Comparison of ENCODE assay signal across 25 cellular contexts in genomic region chr12:47848853-47849252, GRCh38. TPM values are rescaled to one million over a fixed set of nuclear protein-coding genes. Genes with fewer than 3 reads are reported as not detected.
A peak's percentile ranks its signal among the peaks of the same experiment; 100 is the strongest.
DNase-seq lines count a peak whose midpoint lies in the region; ATAC-seq, FAIRE-seq and TF ChIP-seq lines count a peak whose summit lies in the region.
"Had no signal": no experiment of that assay in that cellular context is flagged by ENCODE, and none has a peak within 500 bp of the region (broad histone marks: within the 10 kb centered on the region; RNA-seq: fewer than 3 reads in every experiment).

No MANE protein-coding gene starts in this region.

- H3K23me2 ChIP-seq in H1 (ENCODE audit: low read depth, low read length) = no peaks in the 10 kb centered on the region

- no peak overlapping the region for H4K5ac ChIP-seq in H1 (ENCODE audit: insufficient read length, low read depth, low read length)

- no peak overlapping the region for H3K9ac ChIP-seq in H1 (replicated peaks in 1 of 4; ENCODE audit: extremely low read depth in 1 of 4, low read depth in 3 of 4, low read length in 3 of 4)
- H3K9ac ChIP-seq in keratinocyte (ENCODE audit: control insufficient read depth, extremely low read depth, insufficient read depth, low read length) = no peak overlapping the region
- H3K9ac ChIP-seq in Karpas-422 (ENCODE audit: low read length) = no peak overlapping the region
- H3K9ac ChIP-seq: GM23248 had no signal

- H4K91ac ChIP-seq in H1 (replicated peaks; ENCODE audit: insufficient read length, low read length) = no peak overlapping the region

- peak overlapping the region; percentile 4 for H3K27ac ChIP-seq in RWPE2 (ENCODE audit: poor library complexity, severe bottlenecking)
- H3K27ac ChIP-seq in H1 (ENCODE audit: low read depth, low read length) = no peak overlapping the region
- H3K27ac ChIP-seq in keratinocyte (ENCODE audit: control insufficient read depth, insufficient read depth, low read length) = no peak overlapping the region
- H3K27ac ChIP-seq in A673 (ENCODE audit: low read depth, low read length, poor library complexity, severe bottlenecking) = no peak overlapping the region
- H3K27ac ChIP-seq in Karpas-422 (ENCODE audit: low read length) = no peak overlapping the region
- H3K27ac ChIP-seq: C4-2B, GM23248, SJCRH30 had no signal

- WGBS in H1 (ENCODE audit: extremely low coverage in 1 of 2, insufficient coverage in 1 of 2, insufficient read length in 1 of 2, insufficient replicate concordance in 2 of 2, low coverage in 1 of 2, low lambda C conversion rate in 2 of 2, missing lambda C conversion rate in 1 of 2), 2 experiments = 83% methylated on average over 5 of the region's 5 CpGs; no CpG with 5 or more reads in 1 of the 2 experiments

- H3K79me2 ChIP-seq in H1 (ENCODE audit: control insufficient read depth in 1 of 2, insufficient read depth in 2 of 2, low read length in 2 of 2) (no peaks in the 10 kb centered on the region), keratinocyte (ENCODE audit: control insufficient read depth, insufficient read depth, low read length) (no peaks in the 10 kb centered on the region), Karpas-422 (ENCODE audit: low read length) (no peaks in the 10 kb centered on the region)

- H2AFZ ChIP-seq in H1 (ENCODE audit: low read length) (no peak overlapping the region), keratinocyte (ENCODE audit: control insufficient read depth, low read length) (no peak overlapping the region), Karpas-422 (ENCODE audit: low read length) (no peak overlapping the region)
- H2AFZ ChIP-seq: GM23248 had no signal

- peaks cover 6% of the 10 kb centered on the region for H3K4me1 ChIP-seq in RWPE2 (ENCODE audit: insufficient read depth, poor library complexity, severe bottlenecking)
- H3K4me1 ChIP-seq in H1 (replicated peaks in 1 of 4; ENCODE audit: control insufficient read depth in 3 of 4, insufficient read depth in 4 of 4, low read length in 3 of 4) = peaks cover 0 to 20% (median 5%) of the 10 kb centered on the region in 4 experiments; a peak in 4 of 7 replicates
- H3K4me1 ChIP-seq in keratinocyte (ENCODE audit: control insufficient read depth, extremely low read depth, insufficient read depth, low read length) = peaks cover 14% of the 10 kb centered on the region
- H3K4me1 ChIP-seq in A673 (ENCODE audit: insufficient read depth, low read length, poor library complexity, severe bottlenecking) = no peaks in the 10 kb centered on the region
- no peaks in the 10 kb centered on the region for H3K4me1 ChIP-seq in Karpas-422 (ENCODE audit: low read length)
- H3K4me1 ChIP-seq: SJCRH30 had no signal

- no TSS peak for BruUV-seq in A673 (replicated peaks; lab: Mats Ljungman, UMichigan)

- no peak overlapping the region for H2BK5ac ChIP-seq in H1 (ENCODE audit: low read depth, low read length)

- no peak overlapping the region for H2BK120ac ChIP-seq in H1 (replicated peaks; ENCODE audit: low read depth, low read length)

- no peak overlapping the region for H4K8ac ChIP-seq in H1 (ENCODE audit: extremely low read depth, insufficient read depth, low read length)

- H3K4me2 ChIP-seq in H1 (ENCODE audit: insufficient read depth in 1 of 2, low read depth in 2 of 2, low read length in 2 of 2) (no peak overlapping the region), keratinocyte (ENCODE audit: control insufficient read depth, extremely low read depth, insufficient read depth, low read depth, low read length) (no peak overlapping the region), Karpas-422 (ENCODE audit: low read depth, low read length, poor library complexity, severe bottlenecking) (no peak overlapping the region)

- H2BK15ac ChIP-seq in H1 (ENCODE audit: low read length) = no peak overlapping the region

- TF ChIP-seq RAD21 in H1 (IDR thresholded peaks at IDR 0.05 in 1 of 2, conservative IDR thresholded peaks at IDR 0.05 in 1 of 2; ENCODE audit: low read depth in 2 of 2, low read length in 2 of 2) = no peak

- no peak overlapping the region for H2AK5ac ChIP-seq in H1 (ENCODE audit: low read depth, low read length)

- ATAC-seq in RWPE2 (ENCODE audit: low read depth) = peak; percentile 43; the same call in 2 of the 3 replicates
- ATAC-seq: Panc1 had no signal

- TF ChIP-seq POLR2A in H1 (IDR thresholded peaks at IDR 0.05; ENCODE audit: control extremely low read depth in 1 of 2, low read depth in 2 of 2, low read length in 2 of 2) = no peak

- H3K4ac ChIP-seq in H1 (replicated peaks; ENCODE audit: insufficient read length, low read depth, low read length) = no peak overlapping the region

- peak; percentile 66 for DNase-seq in HPDE6-E6E7 (ENCODE audit: extremely low spot score)
- no peak for DNase-seq in RWPE2 (ENCODE audit: low spot score)
- DNase-seq in H1 (ENCODE audit: low read depth in 1 of 2, low spot score in 2 of 2) = no peak
- DNase-seq in keratinocyte (ENCODE audit: low read depth, low spot score) = no peak
- DNase-seq in A673 (ENCODE audit: low spot score) = no peak
- no peak for DNase-seq in NCI-H524 (lab: John Stamatoyannopoulos, UW)
- DNase-seq in Karpas-422 = no peak
- DNase-seq: ACHN; AML-193; Calu3; CD8-positive, alpha-beta memory T cell; DMS153; GM23248; HCEC 1CT; KG1; NCI-H1105; NCI-H2029 treated with DMSO at 0.1 percent for 48 hours; NCI-H2171; NCI-H345; NCI-H524 treated with DMSO at 0.1 percent for 48 hours; NCI-H82; SJCRH30 had no signal

- no peak for TF ChIP-seq CTCF in RWPE2 (IDR thresholded peaks at IDR 0.05; ENCODE audit: poor library complexity, severe bottlenecking)
- no peak for TF ChIP-seq CTCF in H1 (IDR thresholded peaks at IDR 0.05; ENCODE audit: control extremely low read depth in 1 of 3, insufficient read depth in 1 of 3, low read depth in 1 of 3, low read length in 3 of 3)
- no peak for TF ChIP-seq CTCF in keratinocyte (optimal IDR thresholded peaks at IDR 0.05 in 1 of 3, IDR thresholded peaks at IDR 0.05 in 1 of 3, conservative IDR thresholded peaks at IDR 0.05 in 1 of 3; ENCODE audit: extremely low read depth in 1 of 3, insufficient read depth in 2 of 3, low read length in 3 of 3)
- TF ChIP-seq CTCF in A673 (conservative IDR thresholded peaks at IDR 0.05; ENCODE audit: low read depth, low read length) = no peak

- no peak overlapping the region for H3K18ac ChIP-seq in H1 (ENCODE audit: extremely low read depth, low read length)

- no peaks in the 10 kb centered on the region; the same call in 1 of the 2 replicates for H3K79me1 ChIP-seq in H1 (ENCODE audit: low read depth, low read length)

- H3K23ac ChIP-seq in H1 (ENCODE audit: insufficient read length) = peak overlapping the region; percentile 36

- H2BK12ac ChIP-seq in H1 (ENCODE audit: low read depth, low read length) = no peak overlapping the region

- H3K56ac ChIP-seq in H1 (replicated peaks; ENCODE audit: insufficient read length, low read depth, low read length) = no peak overlapping the region

- intact Hi-C loops in A673 (cut with micrococcal nuclease; ENCODE audit: unreplicated experiment) = no loop called here

- POLR2A ChIA-PET in H1 (lab: Charles Lee; ENCODE audit: partially characterized antibody) (interaction anchor here (0.7 to 28.4 kb wide), 2 partner anchors 40 to 127 kb away, joined by 3 to 480 read pairs; partner anchors contain the start of gene HDAC7), A673 (lab: Charles Lee; ENCODE audit: low non-redundant PET) (interaction anchor here (0.7 kb wide), 1 partner anchor 16 kb away, joined by 16 read pairs; no protein-coding TSS in a partner anchor)

- CTCF ChIA-PET in H1 (lab: Charles Lee; ENCODE audit: partially characterized antibody) (interaction anchor here (1.2 to 30.5 kb wide), 4 partner anchors 38 to 133 kb away, joined by 5 to 2001 read pairs (median 150); partner anchors contain the start of genes HDAC7 and SLC48A1), A673 (lab: Charles Lee) (interaction anchor here (1.0 kb wide), 1 partner anchor 9 kb away, joined by 3 read pairs; no protein-coding TSS in a partner anchor)

- H3K9me3 ChIP-seq in RWPE2 (ENCODE audit: severe bottlenecking) = no peaks in the 10 kb centered on the region
- H3K9me3 ChIP-seq in H1 (ENCODE audit: insufficient read depth in 2 of 2, low read depth in 1 of 2, low read length in 1 of 2) = no peaks in the 10 kb centered on the region
- H3K9me3 ChIP-seq in keratinocyte (ENCODE audit: control insufficient read depth, low read depth, low read length) = no peaks in the 10 kb centered on the region
- no peaks in the 10 kb centered on the region for H3K9me3 ChIP-seq in A673 (ENCODE audit: low read depth, low read length, poor library complexity, severe bottlenecking)
- H3K9me3 ChIP-seq in Karpas-422 (ENCODE audit: low read length) = no peaks in the 10 kb centered on the region
- H3K9me3 ChIP-seq: SJCRH30 had no signal

- H3K9me1 ChIP-seq in keratinocyte (ENCODE audit: control insufficient read depth, extremely low read depth, insufficient read depth, low read length) = peaks cover 2% of the 10 kb centered on the region

- no peaks in the 10 kb centered on the region for H4K20me1 ChIP-seq in H1 (replicated peaks in 1 of 2; ENCODE audit: control insufficient read depth in 1 of 2, insufficient read depth in 2 of 2, low read length in 2 of 2)
- no peaks in the 10 kb centered on the region for H4K20me1 ChIP-seq in keratinocyte (ENCODE audit: control insufficient read depth, extremely low read depth, insufficient read depth, low read length)
- no peaks in the 10 kb centered on the region for H4K20me1 ChIP-seq in Karpas-422 (ENCODE audit: insufficient read depth, low read depth, low read length)

- H3K36me3 ChIP-seq in RWPE2 (ENCODE audit: low read depth) (peaks cover 46% of the 10 kb centered on the region), H1 (ENCODE audit: control insufficient read depth in 2 of 4, insufficient read depth in 4 of 4, low read length in 3 of 4) (no peaks in the 10 kb centered on the region), keratinocyte (ENCODE audit: control insufficient read depth in 2 of 2, extremely low read depth in 1 of 2, insufficient read depth in 2 of 2, low read length in 2 of 2) (peaks cover 34 to 60% of the 10 kb centered on the region in 2 experiments), A673 (ENCODE audit: insufficient read depth, low read length, poor library complexity, severe bottlenecking) (no peaks in the 10 kb centered on the region), Karpas-422 (ENCODE audit: insufficient read depth, low read length) (no peaks in the 10 kb centered on the region)
- H3K36me3 ChIP-seq: SJCRH30 had no signal

- no peaks in the 10 kb centered on the region for H3K9me2 ChIP-seq in Karpas-422 (replicated peaks; ENCODE audit: insufficient read depth, low read length)

- H3K14ac ChIP-seq in H1 (ENCODE audit: insufficient read length) = no peak overlapping the region

- FAIRE-seq in H1 (lab: Jason Lieb, UNC) (no peak), keratinocyte (lab: Jason Lieb, UNC) (peak; percentile 93)
- FAIRE-seq: GM12892 had no signal

- no peak for TF ChIP-seq EP300 in H1 (IDR thresholded peaks at IDR 0.05; ENCODE audit: borderline replicate concordance in 1 of 2, low read depth in 2 of 2, low read length in 2 of 2)

- H3K4me3 ChIP-seq in RWPE2 (ENCODE audit: severe bottlenecking) = no peak overlapping the region
- H3K4me3 ChIP-seq in H1 (ENCODE audit: extremely low read depth in 1 of 4, insufficient read depth in 2 of 4, low read depth in 3 of 4, low read length in 4 of 4) = no peak overlapping the region
- H3K4me3 ChIP-seq in keratinocyte (ENCODE audit: control insufficient read depth in 2 of 3, extremely low read depth in 1 of 3, insufficient read depth in 2 of 3, low read depth in 1 of 3, low read length in 3 of 3) = no peak overlapping the region
- no peak overlapping the region for H3K4me3 ChIP-seq in A673 (ENCODE audit: low read depth, low read length, poor library complexity, severe bottlenecking)
- H3K4me3 ChIP-seq in Karpas-422 (ENCODE audit: low read length) = no peak overlapping the region
- H3K4me3 ChIP-seq: GM23248, SJCRH30 had no signal

- H3K27me3 ChIP-seq in RWPE2 (ENCODE audit: insufficient read depth, poor library complexity, severe bottlenecking) (no peaks in the 10 kb centered on the region), H1 (replicated peaks in 1 of 4; ENCODE audit: control insufficient read depth in 3 of 4, extremely low read depth in 1 of 4, insufficient read depth in 3 of 4, low read length in 3 of 4) (peaks cover 0 to 2% (median 0%) of the 10 kb centered on the region in 4 experiments; a peak in 3 of 7 replicates), keratinocyte (ENCODE audit: control insufficient read depth, extremely low read depth, insufficient read depth, low read length) (no peaks in the 10 kb centered on the region), A673 (replicated peaks; ENCODE audit: insufficient read depth, low read depth, low read length, poor library complexity) (no peaks in the 10 kb centered on the region), Karpas-422 (ENCODE audit: low read length) (no peaks in the 10 kb centered on the region)

- H2BK20ac ChIP-seq in H1 (ENCODE audit: low read length) = no peak overlapping the region

- dilution Hi-C loops in keratinocyte (cut with MboI; ENCODE audit: extremely low pct_ligation_motif_present, low sequenced_read_pairs) = no loop called here

RNA-seq across cellular contexts. Expression of gene HDAC7, which starts 29.1 kb away (rescaled TPM):
- total RNA-seq in H1 (2021; fragmentation: NEBNext Ultra II Directional; extraction: Animal tissue kit (Norgen Biotek cat#: 25700)) = 82.0 and 84.9 TPM in 2 replicates
- polyA plus RNA-seq in H1 (2011; rRNA removed) (25.5 and 52.0 TPM in 2 replicates), keratinocyte (15.8 to 32.4 TPM (median 17.0 TPM) in 3 replicates)
- 27.2 TPM for polyA plus RNA-seq in H1 (2011; cell fraction: cytosol; rRNA removed)
- 208 TPM for polyA plus RNA-seq in H1 (2011; cell fraction: nucleus; rRNA removed)
- polyA plus RNA-seq in H1 (2012, experiment 1 of 2) = 46.5 to 68.3 TPM (median 65.5 TPM) in 4 replicates
- 57.8 TPM for polyA plus RNA-seq in H1 (2012, experiment 2 of 2)
- 40.9 TPM for polyA plus RNA-seq in H1 (2013, experiment 1 of 2)
- polyA plus RNA-seq in H1 (2013, experiment 2 of 2) = 38.9 TPM
- 11.6 and 23.5 TPM in 2 replicates for polyA minus RNA-seq in H1 (2011; rRNA and poly(A)+ RNA removed)
- 27.2 TPM for polyA minus RNA-seq in H1 (2011; cell fraction: cytosol; rRNA and poly(A)+ RNA removed)
- 48.1 TPM for polyA minus RNA-seq in H1 (2011; cell fraction: nucleus; rRNA and poly(A)+ RNA removed)
- 27.9 TPM for polyA plus RNA-seq in keratinocyte (2011; ENCODE audit: low read depth)
- polyA plus RNA-seq in keratinocyte (2011; cell fraction: cytosol; rRNA removed) = 13.0 and 21.8 TPM in 2 replicates
- polyA plus RNA-seq in keratinocyte (2011; cell fraction: nucleus; rRNA removed) = 67.6 and 79.0 TPM in 2 replicates
- 24.3 and 37.1 TPM in 2 replicates for polyA plus RNA-seq in keratinocyte (2012; ENCODE audit: low replicate concordance)
- polyA minus RNA-seq in keratinocyte = 13.7 to 55.7 TPM (median 18.8 TPM) in 3 replicates
- polyA minus RNA-seq in keratinocyte (2011; cell fraction: cytosol; rRNA and poly(A)+ RNA removed) = 32.6 TPM
- polyA minus RNA-seq in keratinocyte (2011; cell fraction: nucleus; rRNA and poly(A)+ RNA removed) = 23.3 and 24.6 TPM in 2 replicates
- total RNA-seq in A673 (2021) = 58.9 and 63.0 TPM in 2 replicates
- total RNA-seq in Karpas-422 (2014; rRNA removed; shearing (Covaris generic); ENCODE audit: low replicate concordance) = 36.2 and 54.8 TPM in 2 replicates

RNA-seq across cellular contexts. Expression of gene VDR, which starts 55.9 kb away (rescaled TPM):
- 0.34 and 0.65 TPM in 2 replicates for total RNA-seq in H1 (2021; fragmentation: NEBNext Ultra II Directional; extraction: Animal tissue kit (Norgen Biotek cat#: 25700))
- polyA plus RNA-seq in H1 (2011; rRNA removed) = 0.44 and 0.58 TPM in 2 replicates
- polyA plus RNA-seq in H1 (2011; cell fraction: cytosol; rRNA removed) = 0.23 TPM
- 0.33 TPM for polyA plus RNA-seq in H1 (2011; cell fraction: nucleus; rRNA removed)
- 0.14 to 0.27 TPM (median 0.23 TPM) in 4 replicates for polyA plus RNA-seq in H1 (2012, experiment 1 of 2)
- 0.08 TPM for polyA plus RNA-seq in H1 (2012, experiment 2 of 2)
- polyA plus RNA-seq in H1 (2013, experiment 1 of 2) = 0.28 TPM
- 0.24 TPM for polyA plus RNA-seq in H1 (2013, experiment 2 of 2)
- polyA minus RNA-seq in H1 (2011; rRNA and poly(A)+ RNA removed) = 0.66 and 0.83 TPM in 2 replicates
- polyA minus RNA-seq in H1 (2011; cell fraction: cytosol; rRNA and poly(A)+ RNA removed) = 0.44 TPM
- 0.60 TPM for polyA minus RNA-seq in H1 (2011; cell fraction: nucleus; rRNA and poly(A)+ RNA removed)
- 29.0 to 94.7 TPM (median 43.3 TPM) in 3 replicates for polyA plus RNA-seq in keratinocyte
- 10.2 TPM for polyA plus RNA-seq in keratinocyte (2011; ENCODE audit: low read depth)
- polyA plus RNA-seq in keratinocyte (2011; cell fraction: cytosol; rRNA removed) = 46.2 and 48.7 TPM in 2 replicates
- 69.6 and 86.5 TPM in 2 replicates for polyA plus RNA-seq in keratinocyte (2011; cell fraction: nucleus; rRNA removed)
- 19.7 and 55.7 TPM in 2 replicates for polyA plus RNA-seq in keratinocyte (2012; ENCODE audit: low replicate concordance)
- 39.0 to 158 TPM (median 72.7 TPM) in 3 replicates for polyA minus RNA-seq in keratinocyte
- 38.6 TPM for polyA minus RNA-seq in keratinocyte (2011; cell fraction: cytosol; rRNA and poly(A)+ RNA removed)
- 39.1 and 52.8 TPM in 2 replicates for polyA minus RNA-seq in keratinocyte (2011; cell fraction: nucleus; rRNA and poly(A)+ RNA removed)
- total RNA-seq in A673 (2021) = 0.43 and 0.76 TPM in 2 replicates
- not detected in 2 replicates for total RNA-seq in Karpas-422 (2014; rRNA removed; shearing (Covaris generic); ENCODE audit: low replicate concordance)
